Comparison of ENCODE assay signal across 23 cellular contexts in genomic region chr3:177212756-177213155, GRCh38.
"Had no signal": no experiment of that assay in that cellular context is flagged by ENCODE, and none has a peak within 500 bp of the region (broad histone marks: within the 10 kb centered on the region; RNA-seq: fewer than 3 reads in every experiment).

No MANE protein-coding gene starts in this region.

- H3K4me3 Mint-ChIP-seq: activated CD4-positive, alpha-beta memory T cell treated with anti-CD3 and anti-CD28 coated beads for 36 hours; activated T-helper 1 cell treated with anti-CD3 and anti-CD28 coated beads, Interleukin-12 subunit alpha, Interleukin-12 subunit beta, Interleukin-2, Interleukin-4 antibody, amounts not matched to agents 30 ng/mL and 10 ng/mL and 1 ng/mL, durations not matched to agents 14 hours and 24 hours and 36 hours; naive thymus-derived CD8-positive, alpha-beta T cell; WTC11 had no signal

- H3K4me3 ChIP-seq: dorsolateral prefrontal cortex, left ventricle myocardium inferior, sigmoid colon, spleen, tibial artery, vagina had no signal

- H3K9me3 ChIP-seq: left ventricle myocardium inferior, neutrophil, sigmoid colon, spleen, tibial artery, vagina had no signal

- H3K36me3 ChIP-seq: left ventricle myocardium inferior, neutrophil, sigmoid colon, spleen, tibial artery, vagina had no signal

- H3K36me3 Mint-ChIP-seq: activated CD4-positive, alpha-beta memory T cell treated with anti-CD3 and anti-CD28 coated beads for 36 hours; activated naive CD4-positive, alpha-beta T cell treated with anti-CD3 and anti-CD28 coated beads, Interleukin-2, amount 50 U/mL, for 72 hours; naive thymus-derived CD8-positive, alpha-beta T cell; WTC11 had no signal

- H3K27me3 ChIP-seq: dorsolateral prefrontal cortex, neutrophil, sigmoid colon, spleen, tibial artery, vagina had no signal

- H3K27ac ChIP-seq: dorsolateral prefrontal cortex, left ventricle myocardium inferior, neutrophil, parathyroid adenoma, sigmoid colon, spleen, tibial artery, vagina had no signal

- H3K4me1 ChIP-seq: left ventricle myocardium inferior, sigmoid colon, spleen, vagina had no signal

- DNase-seq: activated CD4-positive, alpha-beta memory T cell treated with anti-CD3 and anti-CD28 coated beads for 36 hours; activated CD4-positive, alpha-beta T cell treated with anti-CD3 and anti-CD28 coated beads for 4 hours; activated gamma-delta T cell treated with Interleukin-2 at 50 U/mL for 16 hours; activated T-cell treated with anti-CD3 and anti-CD28 coated beads for 4 hours; amygdala; dorsolateral prefrontal cortex; erythroblast; head of caudate nucleus; left ventricle myocardium inferior; naive thymus-derived CD8-positive, alpha-beta T cell; sigmoid colon; spleen; stimulated activated CD4-positive, alpha-beta T cell treated with anti-CD3 and anti-CD28 coated beads, Interleukin-4, amount 100 ng/mL, for 4 hours; stimulated activated naive CD4-positive, alpha-beta T cell treated with Interleukin-2 at 50 U/mL for 16 hours; substantia nigra; T-helper 2 cell; tibial artery had no signal

- H3K27ac Mint-ChIP-seq: activated CD4-positive, alpha-beta memory T cell treated with anti-CD3 and anti-CD28 coated beads for 36 hours; activated naive CD4-positive, alpha-beta T cell treated with anti-CD3 and anti-CD28 coated beads, Interleukin-2, amount 50 U/mL, for 72 hours; activated T-helper 1 cell treated with anti-CD3 and anti-CD28 coated beads, Interleukin-12 subunit alpha, Interleukin-12 subunit beta, Interleukin-2, Interleukin-4 antibody, amounts not matched to agents 30 ng/mL and 10 ng/mL and 1 ng/mL, durations not matched to agents 14 hours and 24 hours and 36 hours; WTC11 had no signal

- H3K27me3 Mint-ChIP-seq: activated CD4-positive, alpha-beta memory T cell treated with anti-CD3 and anti-CD28 coated beads for 36 hours; naive thymus-derived CD8-positive, alpha-beta T cell had no signal

- H3K9ac ChIP-seq: parathyroid adenoma had no signal

- H3K79me2 ChIP-seq: parathyroid adenoma had no signal
